Comparison of ENCODE assay signal across 16 cellular contexts in the genomic region with DNA sequence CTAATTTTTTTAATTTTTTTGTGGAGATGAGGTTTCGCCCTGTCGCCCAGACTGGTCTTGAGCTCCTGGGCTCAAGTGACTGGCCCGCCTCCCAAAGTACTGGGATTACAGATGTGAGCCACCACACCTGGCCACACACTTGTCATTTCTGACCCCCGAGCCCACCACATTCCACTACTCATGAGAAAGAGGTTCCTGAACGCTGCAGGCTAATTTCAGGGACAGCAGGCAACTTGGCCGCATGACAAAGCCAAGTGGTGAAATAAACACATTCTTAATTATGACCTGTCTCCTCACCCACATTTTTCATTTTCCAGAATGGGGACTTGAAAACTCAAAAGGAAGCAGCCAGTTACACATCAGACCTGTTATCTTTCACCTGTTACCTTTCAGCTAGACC.
"Had no signal": no experiment of that assay in that cellular context is flagged by ENCODE, and none has a peak within 500 bp of the region (broad histone marks: within the 10 kb centered on the region; RNA-seq: fewer than 3 reads in every experiment).

No MANE protein-coding gene starts in this region.

- H3K27ac Mint-ChIP-seq: activated B cell treated with CpG ODN at 0.5 μM for 24 hours; activated CD4-positive, alpha-beta T cell treated with anti-CD3 and anti-CD28 coated beads, Interleukin-2, amount 10 ng/mL, durations not matched to agents 7 days and 5 days; activated naive CD4-positive, alpha-beta T cell treated with anti-CD3 and anti-CD28 coated beads, Interleukin-2, amount 50 U/mL, for 24 hours; activated T-helper 2 cell treated with anti-CD3 and anti-CD28 coated beads, Interferon-gamma antibody, Interleukin-2, Interleukin-4, amounts not matched to agents 10 μg/mL and 5 μg/mL and 100 μg/mL, durations not matched to agents 14 hours and 24 hours and 36 hours; mesothelial cell of epicardium; neural progenitor cell; T-helper 1 cell treated with Interleukin-12 subunit alpha and Interleukin-12 subunit beta and Interleukin-4 antibody, amounts not matched to agents 30 μg/mL and 1 μg/mL, for 36 hours had no signal

- H3K36me3 ChIP-seq: neural progenitor cell had no signal

- ATAC-seq: heart left ventricle had no signal

- H3K9me3 ChIP-seq: heart left ventricle, right atrium auricular region, suprapubic skin had no signal

- DNase-seq: activated B cell treated with CpG ODN at 0.5 μM for 24 hours; activated CD4-positive, alpha-beta T cell treated with anti-CD3 and anti-CD28 coated beads, Interleukin-2, amount 10 ng/mL, durations not matched to agents 7 days and 5 days; activated T-cell treated with anti-CD3 and anti-CD28 coated beads for 4 hours; amygdala; dermis blood vessel endothelial cell; foreskin melanocyte; heart left ventricle; small intestine had no signal

- H3K4me1 Mint-ChIP-seq: activated CD4-positive, alpha-beta T cell treated with anti-CD3 and anti-CD28 coated beads, Interleukin-2, amount 10 ng/mL, durations not matched to agents 7 days and 5 days; activated naive CD4-positive, alpha-beta T cell treated with anti-CD3 and anti-CD28 coated beads, Interleukin-2, amount 50 U/mL, for 24 hours; mesothelial cell of epicardium had no signal

- H3K27ac ChIP-seq: neural progenitor cell, parathyroid adenoma, right atrium auricular region, suprapubic skin had no signal

- H3K27me3 ChIP-seq: heart left ventricle, neural progenitor cell, right atrium auricular region, suprapubic skin had no signal

- H3K4me3 ChIP-seq: heart left ventricle, neural progenitor cell, right atrium auricular region, suprapubic skin had no signal

- H3K27me3 Mint-ChIP-seq: activated B cell treated with CpG ODN at 0.5 μM for 24 hours; activated CD4-positive, alpha-beta T cell treated with anti-CD3 and anti-CD28 coated beads, Interleukin-2, amount 10 ng/mL, durations not matched to agents 7 days and 5 days; activated naive CD4-positive, alpha-beta T cell treated with anti-CD3 and anti-CD28 coated beads, Interleukin-2, amount 50 U/mL, for 24 hours had no signal

- H3K9me3 Mint-ChIP-seq: activated B cell treated with CpG ODN at 0.5 μM for 24 hours; activated CD4-positive, alpha-beta T cell treated with anti-CD3 and anti-CD28 coated beads, Interleukin-2, amount 10 ng/mL, durations not matched to agents 7 days and 5 days; activated naive CD4-positive, alpha-beta T cell treated with anti-CD3 and anti-CD28 coated beads, Interleukin-2, amount 50 U/mL, for 24 hours; activated T-helper 2 cell treated with anti-CD3 and anti-CD28 coated beads, Interferon-gamma antibody, Interleukin-2, Interleukin-4, amounts not matched to agents 10 μg/mL and 5 μg/mL and 100 μg/mL, durations not matched to agents 14 hours and 24 hours and 36 hours; mesothelial cell of epicardium; neural progenitor cell; T-helper 1 cell treated with Interleukin-12 subunit alpha and Interleukin-12 subunit beta and Interleukin-4 antibody, amounts not matched to agents 30 μg/mL and 1 μg/mL, for 36 hours had no signal

- H3K4me3 Mint-ChIP-seq: activated B cell treated with CpG ODN at 0.5 μM for 24 hours; activated CD4-positive, alpha-beta T cell treated with anti-CD3 and anti-CD28 coated beads, Interleukin-2, amount 10 ng/mL, durations not matched to agents 7 days and 5 days; activated naive CD4-positive, alpha-beta T cell treated with anti-CD3 and anti-CD28 coated beads, Interleukin-2, amount 50 U/mL, for 24 hours; mesothelial cell of epicardium; neural progenitor cell; T-helper 1 cell treated with Interleukin-12 subunit alpha and Interleukin-12 subunit beta and Interleukin-4 antibody, amounts not matched to agents 30 μg/mL and 1 μg/mL, for 36 hours had no signal

- H3K9ac ChIP-seq: neural progenitor cell, parathyroid adenoma had no signal

- H3K4me1 ChIP-seq: heart left ventricle, neural progenitor cell, parathyroid adenoma, right atrium auricular region, suprapubic skin had no signal
